6 cellular contexts compared by ENCODE assay signal in the genomic region with DNA sequence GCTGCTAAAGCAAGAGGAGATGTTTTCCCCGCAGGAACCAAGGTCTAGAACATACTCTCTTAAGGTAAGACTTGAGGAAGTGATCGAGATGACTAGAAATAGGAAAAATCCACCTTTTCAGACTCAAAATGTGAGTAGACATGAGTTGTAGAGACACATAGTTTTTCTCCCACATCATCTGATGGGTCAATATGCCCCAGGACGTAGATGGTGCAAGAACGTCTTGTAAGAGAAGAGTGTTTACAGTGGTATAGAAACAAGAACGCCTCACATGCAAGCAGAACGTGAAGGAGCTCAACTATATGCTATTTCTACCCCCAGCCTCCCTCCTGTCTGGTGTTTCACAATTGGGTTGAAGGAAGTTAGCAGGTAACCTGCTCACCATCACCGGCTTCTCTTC.
"Had no signal": no experiment of that assay in that cellular context is flagged by ENCODE, and none has a peak within 500 bp of the region (broad histone marks: within the 10 kb centered on the region; RNA-seq: fewer than 3 reads in every experiment).

No MANE protein-coding gene starts in this region.

- ATAC-seq: HepG2, K562 had no signal

- H3K4me3 ChIP-seq: K562 had no signal

- DNase-seq: IMR-90, KBM-7 had no signal

- H3K4me1 Mint-ChIP-seq: IgD-negative memory B cell had no signal

- H3K4me3 Mint-ChIP-seq: IgD-negative memory B cell had no signal

- H3K27ac ChIP-seq: HL-60 had no signal

- H3K27ac Mint-ChIP-seq: IgD-negative memory B cell had no signal
